Comparison of ENCODE assay signal across 1 cellular context in the genomic region with DNA sequence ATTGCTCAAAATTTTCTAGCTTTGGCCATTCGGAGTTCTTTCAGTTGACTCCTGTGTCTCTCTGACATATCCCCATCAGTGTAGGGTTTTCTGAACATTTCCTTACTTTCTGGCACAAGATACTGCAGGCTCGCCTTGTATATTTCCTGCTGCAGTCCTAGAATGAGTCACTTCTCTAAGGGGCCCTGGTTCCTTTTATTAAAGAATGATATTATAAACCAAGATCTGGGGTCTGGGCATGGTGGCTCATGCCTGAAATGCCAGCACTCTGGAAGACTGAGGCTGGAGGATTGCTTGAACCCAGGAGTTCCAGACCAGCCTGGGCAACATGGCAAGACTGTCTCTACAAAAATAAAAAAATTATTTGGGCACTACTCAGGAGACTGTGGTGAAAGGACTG.
TF ChIP-seq lines count a peak whose summit lies in the region.

No MANE protein-coding gene starts in this region.

TF ChIP-seq in HepG2, 621 proteins besides CTCF, POLR2A, EP300 and RAD21:
- no peak for TF ChIP-seq GATAD1 (CRISPR knock-in tag; IDR thresholded peaks at IDR 0.05)
- no peak for TF ChIP-seq ZNF678 (CRISPR knock-in tag; IDR thresholded peaks at IDR 0.05)
- TF ChIP-seq GATA4 (IDR thresholded peaks at IDR 0.05; ENCODE audit: borderline replicate concordance, low read depth): no peak
- no peak for TF ChIP-seq NAIF1 (CRISPR knock-in tag; IDR thresholded peaks at IDR 0.05; ENCODE audit: borderline replicate concordance)
